ENCODE assay signal across 8 cellular contexts in genomic region chr1:202614379-202615222, GRCh38.
DNase-seq lines count a peak whose midpoint lies in the region; ATAC-seq and TF ChIP-seq lines count a peak whose summit lies in the region.
"Not testable (repeated sequence)": the region's sequence is repeated elsewhere in the genome, so short reads cannot be mapped to it uniquely, and the experiment has no call there.

No MANE protein-coding gene starts in this region.

- not testable (repeated sequence) for H3K9ac ChIP-seq in SK-N-MC (ENCODE audit: insufficient read length); trophoblast cell (ENCODE audit: low read length)

- not testable (repeated sequence) for H3K36me3 Mint-ChIP-seq in chondrocyte (ENCODE audit: low read depth)

- H3K14ac ChIP-seq in trophoblast cell (ENCODE audit: low read length): peak overlapping the region; percentile 40

- intact Hi-C loops in heart left ventricle (cut with DNase I); aorta (cut with DNase I): not testable (repeated sequence)

- not testable (repeated sequence) for H3K9me3 ChIP-seq in SK-N-MC (ENCODE audit: low read depth, low read length); heart left ventricle; trophoblast cell (ENCODE audit: insufficient read depth, low read depth, low read length); aorta (ENCODE audit: control insufficient read depth, low read length)

- H3K79me1 ChIP-seq in trophoblast cell (ENCODE audit: low read length): not testable (repeated sequence)

- TF ChIP-seq CTCF in chondrocyte (IDR thresholded peaks at IDR 0.05) (peak; percentile 76), heart left ventricle (IDR thresholded peaks at IDR 0.05) (peak in 3 of 12 donors; percentile 15 to 29 (median 24))

- H2BK12ac ChIP-seq in trophoblast cell (ENCODE audit: low read length): peak overlapping the region; percentile 23

- H4K12ac ChIP-seq in trophoblast cell (ENCODE audit: low read depth, low read length): not testable (repeated sequence)

- peak overlapping the region; percentile 6 for H2AFZ ChIP-seq in trophoblast cell (ENCODE audit: insufficient read depth, low read length, poor library complexity)

- not testable (repeated sequence) for H4K8ac ChIP-seq in trophoblast cell (ENCODE audit: low read depth, low read length)

- H3K79me2 ChIP-seq in trophoblast cell (ENCODE audit: control insufficient read depth, insufficient read depth, low read length, poor library complexity): not testable (repeated sequence)

- not testable (repeated sequence) for H3K9me3 Mint-ChIP-seq in chondrocyte (ENCODE audit: low read depth)

- H3K4ac ChIP-seq in trophoblast cell (ENCODE audit: low read depth, low read length): not testable (repeated sequence)

- H3K4me1 Mint-ChIP-seq in chondrocyte (ENCODE audit: low read depth): peaks cover 57% of the 10 kb centered on the region

- 77 to 84% (median 80%) methylated on average over 11 of the region's 11 CpGs for WGBS in heart left ventricle, 4 donors
- no CpG with 5 or more reads among the region's 11 CpGs for WGBS in trophoblast cell (ENCODE audit: extremely low coverage, insufficient coverage, insufficient read length)
- WGBS in aorta, 2 donors: 83 to 84% methylated on average over 11 of the region's 11 CpGs

- not testable (repeated sequence) for TF ChIP-seq POLR2A in heart left ventricle (IDR thresholded peaks at IDR 0.05)

- H3K23ac ChIP-seq in trophoblast cell (ENCODE audit: low read length): not testable (repeated sequence)

- not testable (repeated sequence) for H3K18ac ChIP-seq in trophoblast cell (ENCODE audit: low read length)

- not testable (repeated sequence) for H2BK5ac ChIP-seq in trophoblast cell (ENCODE audit: low read depth, low read length, poor library complexity)

- not testable (repeated sequence) for H3K4me2 ChIP-seq in trophoblast cell (ENCODE audit: low read length)

- H3K4me1 ChIP-seq in heart left ventricle: peaks cover 4 to 53% (median 28%) of the 10 kb centered on the region in 12 donors
- H3K4me1 ChIP-seq in trophoblast cell (ENCODE audit: control insufficient read depth in 1 of 2, insufficient read depth in 2 of 2, low read length in 2 of 2): peaks cover 22% of the 10 kb centered on the region in 2 experiments
- H3K4me1 ChIP-seq in aorta (ENCODE audit: control insufficient read depth in 1 of 2, insufficient read depth in 2 of 2, low read length in 2 of 2): not testable (repeated sequence)

- not testable (repeated sequence) for H2BK120ac ChIP-seq in trophoblast cell (ENCODE audit: insufficient read depth, low read length, poor library complexity)

- H3K27ac ChIP-seq in SK-N-MC: peak overlapping the region; percentile 81
- H3K27ac ChIP-seq in heart left ventricle: peak overlapping the region in 10 of 12 donors; percentile 4 to 89 (median 70)
- not testable (repeated sequence) for H3K27ac ChIP-seq in trophoblast cell (ENCODE audit: low read depth, low read length)
- H3K27ac ChIP-seq in aorta (ENCODE audit: low read depth in 1 of 2, low read length in 2 of 2): peak overlapping the region; percentile 64 to 76

- peak overlapping the region; percentile 47 for H3K4me3 ChIP-seq in SK-N-MC
- H3K4me3 ChIP-seq in heart left ventricle; trophoblast cell (ENCODE audit: low read depth, low read length); aorta (ENCODE audit: low read length in 2 of 2): not testable (repeated sequence)

- H3K4me3 Mint-ChIP-seq in chondrocyte (ENCODE audit: unreplicated experiment): not testable (repeated sequence)

- not testable (repeated sequence) for H4K91ac ChIP-seq in trophoblast cell (ENCODE audit: low read depth, low read length)

- peak; percentile 55 for DNase-seq in DMS 273 (lab: John Stamatoyannopoulos, UW; ENCODE audit: unreplicated experiment)
- DNase-seq in HT-29 (ENCODE audit: low spot score): peak; percentile 45
- DNase-seq in NCI-H2196 (lab: John Stamatoyannopoulos, UW; ENCODE audit: unreplicated experiment): peak; percentile 10
- not testable (repeated sequence) for DNase-seq in SK-N-MC (ENCODE audit: low read depth, low spot score); chondrocyte (ENCODE audit: low spot score); heart left ventricle; trophoblast cell
- peak in 1 of 2 donors; percentile 43 for DNase-seq in aorta

- peaks cover 0 to 41% (median 0%) of the 10 kb centered on the region in 9 donors for H3K27me3 ChIP-seq in heart left ventricle
- H3K27me3 ChIP-seq in trophoblast cell (ENCODE audit: insufficient read depth, low read length); aorta (ENCODE audit: control insufficient read depth in 1 of 2, insufficient read depth in 2 of 2, low read length in 1 of 2): not testable (repeated sequence)

- ATAC-seq in heart left ventricle; aorta (ENCODE audit: low FRiP score): not testable (repeated sequence)

- H2AK5ac ChIP-seq in trophoblast cell (ENCODE audit: low read length): not testable (repeated sequence)

- peak overlapping the region; percentile 97 for H3K27ac Mint-ChIP-seq in chondrocyte (ENCODE audit: unreplicated experiment)

- H3K27me3 Mint-ChIP-seq in chondrocyte (ENCODE audit: low read depth): not testable (repeated sequence)

- not testable (repeated sequence) for H3K36me3 ChIP-seq in SK-N-MC (ENCODE audit: insufficient read depth, low read length); heart left ventricle; trophoblast cell (ENCODE audit: control insufficient read depth in 1 of 2, insufficient read depth in 2 of 2, low read length in 2 of 2); aorta (ENCODE audit: control insufficient read depth in 1 of 2, insufficient read depth in 2 of 2, low read length in 1 of 2)
